Comparison of ENCODE assay signal across 10 cellular contexts in genomic region chr12:110639336-110640178, GRCh38. TPM values are rescaled to one million over a fixed set of nuclear protein-coding genes. Genes with fewer than 3 reads are reported as not detected.
DNase-seq lines count a peak whose midpoint lies in the region; ATAC-seq and TF ChIP-seq lines count a peak whose summit lies in the region.
"Had no signal": no experiment of that assay in that cellular context is flagged by ENCODE, and none has a peak within 500 bp of the region (broad histone marks: within the 10 kb centered on the region; RNA-seq: fewer than 3 reads in every experiment).

No MANE protein-coding gene starts in this region.

- H3K9ac ChIP-seq in OCI-LY1 (ENCODE audit: low read length), result peak overlapping the region; percentile 68; the same call in 1 of the 2 replicates
- H3K9ac ChIP-seq in fibroblast of lung (ENCODE audit: insufficient read depth, low read length), result no peak overlapping the region

- H3K9me3 ChIP-seq in DOHH2 (ENCODE audit: control insufficient read depth, insufficient read depth, low read length), result no peaks in the 10 kb centered on the region
- H3K9me3 ChIP-seq in OCI-LY1 (ENCODE audit: low read length), result no peaks in the 10 kb centered on the region
- H3K9me3 ChIP-seq in fibroblast of lung (ENCODE audit: control insufficient read depth, insufficient read depth, low read depth, low read length), result no peaks in the 10 kb centered on the region

- no peaks in the 10 kb centered on the region for H3K9me2 ChIP-seq in DOHH2 (replicated peaks; ENCODE audit: control insufficient read depth, low read length)
- no peaks in the 10 kb centered on the region for H3K9me2 ChIP-seq in OCI-LY1 (ENCODE audit: low read depth, low read length)

- H3K27me3 ChIP-seq in DOHH2 (ENCODE audit: control insufficient read depth, low read length), result no peaks in the 10 kb centered on the region
- H3K27me3 ChIP-seq in OCI-LY1 (ENCODE audit: insufficient read depth, low read length), result no peaks in the 10 kb centered on the region
- H3K27me3 ChIP-seq in fibroblast of lung (ENCODE audit: control insufficient read depth, insufficient read depth, low read length), result no peaks in the 10 kb centered on the region

- no peak overlapping the region for H2AFZ ChIP-seq in OCI-LY1 (ENCODE audit: low read length)
- peak overlapping the region; percentile 4 for H2AFZ ChIP-seq in fibroblast of lung (ENCODE audit: low read length)

- H3K36me3 ChIP-seq in DOHH2 (ENCODE audit: control insufficient read depth, low read length), result peaks cover 13% of the 10 kb centered on the region
- H3K36me3 ChIP-seq in OCI-LY1 (ENCODE audit: insufficient read depth, low read length), result no peaks in the 10 kb centered on the region
- H3K36me3 ChIP-seq in fibroblast of lung (ENCODE audit: control insufficient read depth, insufficient read depth, low read length), result no peaks in the 10 kb centered on the region

- H3K4me1 ChIP-seq in DOHH2 (ENCODE audit: control insufficient read depth, low read length) (peaks cover 100% of the 10 kb centered on the region), OCI-LY1 (ENCODE audit: insufficient read depth, low read length, severe bottlenecking) (peaks cover 99% of the 10 kb centered on the region), fibroblast of lung (ENCODE audit: control insufficient read depth, extremely low read depth, insufficient read depth, low read length) (peaks cover 9% of the 10 kb centered on the region)

- peak; percentile 79 to 88 for DNase-seq in fibroblast of lung (ENCODE audit: low read depth in 2 of 2)
- peak; percentile 36 for DNase-seq in renal cortical epithelial cell (ENCODE audit: low read depth)
- DNase-seq in cerebellar cortex (ENCODE audit: low spot score), result no peak
- DNase-seq in CD1c-positive myeloid dendritic cell (ENCODE audit: extremely low spot score), result no peak
- DNase-seq: DND-41, endodermal cell had no signal

- H3K4me2 ChIP-seq in DOHH2 (ENCODE audit: low read length) (peak overlapping the region; percentile 45), OCI-LY1 (ENCODE audit: low read length) (peak overlapping the region; percentile 60), fibroblast of lung (ENCODE audit: extremely low read depth, insufficient read depth, low read length) (peak overlapping the region; percentile 17)

- H3F3A ChIP-seq in DOHH2 (ENCODE audit: control insufficient read depth, insufficient read depth), result peaks cover 5% of the 10 kb centered on the region
- H3F3A ChIP-seq in OCI-LY1 (ENCODE audit: insufficient read depth, low read length), result no peaks in the 10 kb centered on the region

- TF ChIP-seq CTCF in DOHH2 (IDR thresholded peaks at IDR 0.05; ENCODE audit: low read depth, low read length, poor library complexity, severe bottlenecking) (no peak), OCI-LY1 (IDR thresholded peaks at IDR 0.05; ENCODE audit: low read length) (no peak), fibroblast of lung (conservative IDR thresholded peaks at IDR 0.05 in 1 of 2, IDR thresholded peaks at IDR 0.05 in 1 of 2; ENCODE audit: low read depth in 1 of 2, low read length in 2 of 2) (no peak)

- ATAC-seq in HG03432 (IDR thresholded peaks at IDR 0.05; ENCODE audit: unreplicated experiment) (no peak), GM19328 (IDR thresholded peaks at IDR 0.05; ENCODE audit: unreplicated experiment) (no peak)

- peak overlapping the region; percentile 11; the same call in 1 of the 2 replicates for H3K27ac ChIP-seq in DOHH2 (ENCODE audit: low read depth, low read length)
- peak overlapping the region; percentile 97 for H3K27ac ChIP-seq in OCI-LY1 (ENCODE audit: low read depth, low read length, poor library complexity, severe bottlenecking)
- H3K27ac ChIP-seq in fibroblast of lung (ENCODE audit: insufficient read depth, low read length), result no peak overlapping the region

- H3K4me3 ChIP-seq in DOHH2 (ENCODE audit: low read length), result no peak overlapping the region
- H3K4me3 ChIP-seq in OCI-LY1 (ENCODE audit: low read depth, low read length, poor library complexity, severe bottlenecking), result peak overlapping the region; percentile 61
- H3K4me3 ChIP-seq in fibroblast of lung (replicated peaks in 1 of 4; ENCODE audit: control extremely low read depth in 1 of 4, insufficient read depth in 1 of 4, low read depth in 3 of 4, low read length in 4 of 4), result no peak overlapping the region

- H4K20me1 ChIP-seq in DOHH2 (ENCODE audit: control insufficient read depth, insufficient read depth, low read depth, low read length) (no peaks in the 10 kb centered on the region), OCI-LY1 (ENCODE audit: insufficient read depth, low read length) (no peaks in the 10 kb centered on the region), fibroblast of lung (ENCODE audit: control insufficient read depth, extremely low read depth, insufficient read depth, low read length) (no peaks in the 10 kb centered on the region)

- no peaks in the 10 kb centered on the region for H3K79me2 ChIP-seq in DOHH2 (ENCODE audit: control insufficient read depth, low read length)
- peaks cover 7% of the 10 kb centered on the region; the same call in 1 of the 2 replicates for H3K79me2 ChIP-seq in OCI-LY1 (ENCODE audit: insufficient read depth, low read length)
- no peaks in the 10 kb centered on the region for H3K79me2 ChIP-seq in fibroblast of lung (ENCODE audit: control insufficient read depth, insufficient read depth, low read length)

RNA-seq across cellular contexts. Expression of gene TCTN1, which starts 25.6 kb away (rescaled TPM):
- 24.9 and 27.4 TPM in 2 replicates for total RNA-seq in fibroblast of lung
- polyA plus RNA-seq in fibroblast of lung, result 20.3 and 25.0 TPM in 2 replicates
- polyA plus RNA-seq in fibroblast of lung (2012), result 20.8 and 24.8 TPM in 2 replicates
- 10.3 and 29.6 TPM in 2 replicates for polyA minus RNA-seq in fibroblast of lung (ENCODE audit: low replicate concordance)
- total RNA-seq in renal cortical epithelial cell, result 11.8 and 56.2 TPM in 2 replicates

RNA-seq across cellular contexts. Expression of gene HVCN1, which starts 49.4 kb away (rescaled TPM):
- total RNA-seq in fibroblast of lung (5.9 and 7.4 TPM in 2 replicates), renal cortical epithelial cell (0.35 and 0.50 TPM in 2 replicates)
- 3.6 and 3.8 TPM in 2 replicates for polyA plus RNA-seq in fibroblast of lung
- 2.5 and 2.7 TPM in 2 replicates for polyA plus RNA-seq in fibroblast of lung (2012)
- 3.0 and 5.2 TPM in 2 replicates for polyA minus RNA-seq in fibroblast of lung (ENCODE audit: low replicate concordance)

RNA-seq across cellular contexts. Expression of gene PPTC7, which starts 56.4 kb away (rescaled TPM):
- total RNA-seq in fibroblast of lung (4.9 and 6.9 TPM in 2 replicates), renal cortical epithelial cell (10.6 and 21.3 TPM in 2 replicates)
- polyA plus RNA-seq in fibroblast of lung, result 9.4 and 12.5 TPM in 2 replicates
- 6.5 and 7.9 TPM in 2 replicates for polyA plus RNA-seq in fibroblast of lung (2012)
- polyA minus RNA-seq in fibroblast of lung (ENCODE audit: low replicate concordance), result 4.2 and 13.4 TPM in 2 replicates

Comparison
In these comparisons a context has a peak if more than half of its experiments do, and no peak if none do; other contexts are left out.
1. DNase-seq: peak in fibroblast of lung (2 of 2) and renal cortical epithelial cell (single experiment); none in cerebellar cortex (single experiment) and CD1c-positive myeloid dendritic cell (single experiment).
2. Peak in every context shown above with its lines, with median percentiles within 50 percentile points of each other: H3K4me2 ChIP-seq.